7 cellular contexts compared by ENCODE assay signal in the genomic region with DNA sequence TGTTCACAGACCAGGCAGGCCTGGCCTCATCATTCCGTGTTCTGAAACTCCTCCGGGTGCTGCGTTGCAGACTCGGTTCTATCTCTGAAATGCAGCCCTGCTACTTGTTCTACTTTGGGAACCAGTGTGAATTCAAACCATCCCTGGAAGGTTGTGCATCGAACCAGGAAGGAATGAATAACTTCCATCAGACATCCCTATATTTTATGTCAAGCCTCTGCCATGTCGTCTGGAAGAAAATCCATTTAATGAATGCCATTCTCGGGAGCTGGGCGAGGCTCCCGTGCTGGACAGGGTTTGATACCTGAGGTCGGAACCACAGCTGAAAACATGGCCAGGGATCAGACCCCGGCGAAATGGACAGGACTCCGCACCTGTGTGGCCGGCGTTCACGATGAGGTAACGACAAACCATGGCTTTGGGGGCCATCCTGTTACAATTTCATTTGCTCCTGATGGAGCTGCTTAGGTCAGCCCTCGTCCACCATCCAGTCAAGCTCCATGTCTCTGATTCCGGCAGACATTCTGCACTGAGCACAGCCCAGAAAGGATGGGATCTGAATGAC.
"Had no signal": no experiment of that assay in that cellular context is flagged by ENCODE, and none has a peak within 500 bp of the region (broad histone marks: within the 10 kb centered on the region; RNA-seq: fewer than 3 reads in every experiment).

No MANE protein-coding gene starts in this region.

- H3K4me2 ChIP-seq: KMS-11 had no signal

- ATAC-seq: HepG2, K562 had no signal

- DNase-seq: IMR-90, KBM-7, KG1 had no signal

- H3K9ac ChIP-seq: KMS-11 had no signal

- H3K27ac ChIP-seq: HL-60, KMS-11 had no signal

- H3K4me3 ChIP-seq: K562 had no signal
